8 cellular contexts compared by ENCODE assay signal in the genomic region with DNA sequence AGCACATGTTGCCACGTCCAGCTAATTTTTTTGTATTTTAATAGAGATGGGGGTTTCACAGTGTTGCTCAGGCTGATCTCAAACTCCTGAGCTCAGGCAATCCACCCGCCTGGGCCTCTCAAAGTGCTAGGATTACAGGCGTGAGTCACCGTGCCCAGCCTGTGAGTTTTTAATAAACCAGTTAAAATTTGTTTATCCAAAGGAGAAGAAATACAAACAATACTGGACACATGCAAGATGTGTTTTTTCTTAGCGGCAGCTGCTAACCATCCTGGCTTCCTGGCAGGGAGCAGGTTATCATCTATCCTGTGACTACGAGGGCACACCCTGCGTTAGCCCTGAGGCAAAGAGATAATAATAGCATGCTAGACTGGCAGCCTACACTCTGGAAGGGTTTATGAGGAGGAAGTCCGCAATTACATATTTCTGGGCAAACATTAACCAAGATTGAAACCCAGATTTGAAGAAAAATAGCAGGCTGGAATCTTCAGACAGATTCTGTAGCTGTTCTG.
DNase-seq lines count a peak whose midpoint lies in the region; ATAC-seq and TF ChIP-seq lines count a peak whose summit lies in the region.

No MANE protein-coding gene starts in this region.

- peaks cover 0 to 2% of the 10 kb centered on the region in 2 donors for H3K9me3 Mint-ChIP-seq in stimulated activated naive B cell treated with anti-CD40 and anti-IgM and Interleukin-4, amounts not matched to agents 10 μg/mL and 1 μg/mL and 100 μg/mL, for 72 hours

- peak overlapping the region; percentile 88 for H3K27ac Mint-ChIP-seq in stimulated activated naive B cell treated with anti-CD40 and anti-IgM and Interleukin-4, amounts not matched to agents 10 μg/mL and 1 μg/mL and 100 μg/mL, for 72 hours

- in situ Hi-C loops in GM13977 (cut with MboI; ENCODE audit: low pct_unique_long_range_greater_than_20kb, low sequenced_read_pairs, unreplicated experiment), result no loop called here

- no peaks in the 10 kb centered on the region for H3K27me3 Mint-ChIP-seq in stimulated activated naive B cell treated with anti-CD40 and anti-IgM and Interleukin-4, amounts not matched to agents 10 μg/mL and 1 μg/mL and 100 μg/mL, for 72 hours

- no peak for TF ChIP-seq CTCF in foreskin fibroblast (IDR thresholded peaks at IDR 0.05; ENCODE audit: low read depth, low read length)
- TF ChIP-seq CTCF in GM13977 (IDR thresholded peaks at IDR 0.05; ENCODE audit: extremely low read depth, insufficient read depth, missing control alignments), result no peak

- DNase-seq in Daoy (ENCODE audit: low read depth) (peak; percentile 79), OCI-M2 (lab: John Stamatoyannopoulos, UW; ENCODE audit: unreplicated experiment) (peak; percentile 11), foreskin fibroblast (peak; percentile 90), cerebellum (ENCODE audit: low spot score) (no peak), GM13977 (ENCODE audit: low spot score) (no peak), anterior cingulate cortex (lab: John Stamatoyannopoulos, UW) (no peak)
- DNase-seq in stimulated activated naive B cell treated with anti-CD40 and anti-IgM and Interleukin-4, amounts not matched to agents 10 μg/mL and 1 μg/mL and 100 μg/mL, for 72 hours, result no peak

- ATAC-seq in HG02798 (IDR thresholded peaks at IDR 0.05; ENCODE audit: poor library complexity, unreplicated experiment), result peak; percentile 18
- ATAC-seq in stimulated activated naive B cell treated with anti-CD40 and anti-IgM and Interleukin-4, amounts not matched to agents 10 μg/mL and 1 μg/mL and 100 μg/mL, for 72 hours (replicated peaks), result peak; percentile 3 to 5

- H3K36me3 Mint-ChIP-seq in stimulated activated naive B cell treated with anti-CD40 and anti-IgM and Interleukin-4, amounts not matched to agents 10 μg/mL and 1 μg/mL and 100 μg/mL, for 72 hours, result no peaks in the 10 kb centered on the region

- no peak overlapping the region for H3K4me3 ChIP-seq in foreskin fibroblast (ENCODE audit: low read depth in 1 of 2, low read length in 2 of 2)

- peak overlapping the region in 1 of 2 donors; percentile 19 for H3K4me3 Mint-ChIP-seq in stimulated activated naive B cell treated with anti-CD40 and anti-IgM and Interleukin-4, amounts not matched to agents 10 μg/mL and 1 μg/mL and 100 μg/mL, for 72 hours

- H3K4me1 Mint-ChIP-seq in stimulated activated naive B cell treated with anti-CD40 and anti-IgM and Interleukin-4, amounts not matched to agents 10 μg/mL and 1 μg/mL and 100 μg/mL, for 72 hours, result peaks cover 8 to 39% of the 10 kb centered on the region in 2 donors

Comparison
In these comparisons a context has a peak if more than half of its experiments do, and no peak if none do; other contexts are left out.
1. DNase-seq: peak in Daoy (single experiment), OCI-M2 (single experiment) and foreskin fibroblast (2 of 2); none in stimulated activated naive B cell treated with anti-CD40 and anti-IgM and Interleukin-4, amounts not matched to agents 10 μg/mL and 1 μg/mL and 100 μg/mL, for 72 hours (single experiment), cerebellum (single experiment), GM13977 (single experiment) and anterior cingulate cortex (0 of 58).